Comparison of ENCODE assay signal across 8 cellular contexts in genomic region chr4:40763228-40763716, GRCh38. TPM values are rescaled to one million over a fixed set of nuclear protein-coding genes. Genes with fewer than 3 reads are reported as not detected.
A peak's percentile ranks its signal among the peaks of the same experiment; 100 is the strongest.
DNase-seq lines count a peak whose midpoint lies in the region; ATAC-seq and TF ChIP-seq lines count a peak whose summit lies in the region.

No MANE protein-coding gene starts in this region.

- POLR2A ChIA-PET in activated naive CD8-positive, alpha-beta T cell treated with anti-CD3 and anti-CD28 coated beads, Interleukin-2, amount 10 ng/mL, durations not matched to agents 7 days and 5 days (lab: Charles Lee), result no interaction called here
- POLR2A ChIA-PET in A673 (lab: Charles Lee; ENCODE audit: low non-redundant PET), result no interaction called here

- H3K4me1 Mint-ChIP-seq in activated naive CD8-positive, alpha-beta T cell treated with anti-CD3 and anti-CD28 coated beads, Interleukin-2, amount 10 ng/mL, durations not matched to agents 7 days and 5 days, result peaks cover 13% of the 10 kb centered on the region

- in situ Hi-C loops in transverse colon (cut with MboI; ENCODE audit: low pct_ligation_motif_present in 1 of 4, low pct_unique_long_range_greater_than_20kb in 1 of 4, low sequenced_read_pairs in 3 of 4), result no loop called here

- peaks cover 2% of the 10 kb centered on the region for H3K27me3 Mint-ChIP-seq in activated naive CD8-positive, alpha-beta T cell treated with anti-CD3 and anti-CD28 coated beads, Interleukin-2, amount 10 ng/mL, durations not matched to agents 7 days and 5 days

- TF ChIP-seq CTCF in GM20000 (IDR thresholded peaks at IDR 0.05; ENCODE audit: extremely low read depth, missing control alignments), result no peak
- no peak for TF ChIP-seq CTCF in upper lobe of left lung (IDR thresholded peaks at IDR 0.05)
- no peak for TF ChIP-seq CTCF in A673 (conservative IDR thresholded peaks at IDR 0.05; ENCODE audit: low read depth, low read length)
- no peak for TF ChIP-seq CTCF in transverse colon (IDR thresholded peaks at IDR 0.05)

- H3K36me3 Mint-ChIP-seq in activated naive CD8-positive, alpha-beta T cell treated with anti-CD3 and anti-CD28 coated beads, Interleukin-2, amount 10 ng/mL, durations not matched to agents 7 days and 5 days, result no peaks in the 10 kb centered on the region

- CTCF ChIA-PET in A673 (lab: Charles Lee), result no interaction called here

- peak; percentile 50 for DNase-seq in GM03348 (ENCODE audit: low spot score)
- DNase-seq in GM20000 (ENCODE audit: low spot score), result peak; percentile 75
- DNase-seq in activated naive CD8-positive, alpha-beta T cell treated with anti-CD3 and anti-CD28 coated beads, Interleukin-2, amount 10 ng/mL, durations not matched to agents 7 days and 5 days, result no peak
- no peak for DNase-seq in upper lobe of left lung
- no peak for DNase-seq in A673 (ENCODE audit: low spot score)
- DNase-seq in activated gamma-delta T cell (lab: John Stamatoyannopoulos, UW), result no peak
- DNase-seq in transverse colon, result no peak

- no peak overlapping the region for H3K4me3 ChIP-seq in upper lobe of left lung
- H3K4me3 ChIP-seq in A673 (ENCODE audit: low read depth, low read length, poor library complexity, severe bottlenecking), result no peak overlapping the region
- H3K4me3 ChIP-seq in transverse colon, result no peak overlapping the region

- H3K9me3 Mint-ChIP-seq in activated naive CD8-positive, alpha-beta T cell treated with anti-CD3 and anti-CD28 coated beads, Interleukin-2, amount 10 ng/mL, durations not matched to agents 7 days and 5 days, result no peaks in the 10 kb centered on the region

- H3K9me3 ChIP-seq in upper lobe of left lung, result no peaks in the 10 kb centered on the region
- H3K9me3 ChIP-seq in A673 (ENCODE audit: low read depth, low read length, poor library complexity, severe bottlenecking), result no peaks in the 10 kb centered on the region
- no peaks in the 10 kb centered on the region for H3K9me3 ChIP-seq in transverse colon

- peak overlapping the region; percentile 40 for H3K4me3 Mint-ChIP-seq in activated naive CD8-positive, alpha-beta T cell treated with anti-CD3 and anti-CD28 coated beads, Interleukin-2, amount 10 ng/mL, durations not matched to agents 7 days and 5 days

- TF ChIP-seq POLR2A in upper lobe of left lung (IDR thresholded peaks at IDR 0.05) (no peak), transverse colon (IDR thresholded peaks at IDR 0.05) (no peak)

- H3K27ac ChIP-seq in upper lobe of left lung, result no peak overlapping the region
- H3K27ac ChIP-seq in A673 (ENCODE audit: low read depth, low read length, poor library complexity, severe bottlenecking), result no peak overlapping the region
- H3K27ac ChIP-seq in transverse colon, result no peak overlapping the region

- H3K27me3 ChIP-seq in upper lobe of left lung (no peaks in the 10 kb centered on the region), A673 (replicated peaks; ENCODE audit: insufficient read depth, low read depth, low read length, poor library complexity) (no peaks in the 10 kb centered on the region), transverse colon (no peaks in the 10 kb centered on the region)

- H3K4me1 ChIP-seq in upper lobe of left lung, result no peaks in the 10 kb centered on the region
- no peaks in the 10 kb centered on the region for H3K4me1 ChIP-seq in A673 (ENCODE audit: insufficient read depth, low read length, poor library complexity, severe bottlenecking)
- no peaks in the 10 kb centered on the region for H3K4me1 ChIP-seq in transverse colon

- TF ChIP-seq EP300 in upper lobe of left lung (IDR thresholded peaks at IDR 0.05) (no peak), transverse colon (IDR thresholded peaks at IDR 0.05; ENCODE audit: low read depth) (no peak)

- H3K27ac Mint-ChIP-seq in activated naive CD8-positive, alpha-beta T cell treated with anti-CD3 and anti-CD28 coated beads, Interleukin-2, amount 10 ng/mL, durations not matched to agents 7 days and 5 days, result no peak overlapping the region

- intact Hi-C loops in A673 (cut with micrococcal nuclease; ENCODE audit: unreplicated experiment), result no loop called here
- intact Hi-C loops in transverse colon (cut with DNase I; ENCODE audit: low total_unique reads), result no loop called here

- ATAC-seq in HG03469 (IDR thresholded peaks at IDR 0.05; ENCODE audit: unreplicated experiment) (peak; percentile 98), upper lobe of left lung (ENCODE audit: low FRiP score in 2 of 2) (no peak)
- ATAC-seq in activated naive CD8-positive, alpha-beta T cell treated with anti-CD3 and anti-CD28 coated beads, Interleukin-2, amount 10 ng/mL, durations not matched to agents 7 days and 5 days (ENCODE audit: low read depth), result peak; percentile 92

- no TSS peak for BruUV-seq in A673 (replicated peaks; lab: Mats Ljungman, UMichigan)

- no peaks in the 10 kb centered on the region for H3K36me3 ChIP-seq in upper lobe of left lung
- H3K36me3 ChIP-seq in A673 (ENCODE audit: insufficient read depth, low read length, poor library complexity, severe bottlenecking), result no peaks in the 10 kb centered on the region
- H3K36me3 ChIP-seq in transverse colon, result no peaks in the 10 kb centered on the region

- WGBS in upper lobe of left lung, 2 donors, result 48 to 84% methylated on average over 3 of the region's 3 CpGs
- WGBS in transverse colon (ENCODE audit: low coverage in 1 of 2), 2 donors, result 66 to 83% methylated on average over 1 to 3 of the region's 3 CpGs

RNA-seq across cellular contexts. Expression of gene NSUN7, which starts 13.5 kb away (rescaled TPM):
- under 1 TPM; 0.25 to 0.34 TPM for total RNA-seq in activated naive CD8-positive, alpha-beta T cell treated with anti-CD3 and anti-CD28 coated beads, Interleukin-2, amount 10 ng/mL, durations not matched to agents 7 days and 5 days
- total RNA-seq in upper lobe of left lung (10 to 100 TPM in 3 of 6 donors, 1 to 10 TPM in 3; 5.9 to 47.1 (median 12.3) TPM), A673 (2021) (0.90 and 1.1 TPM in 2 replicates), transverse colon (10 to 100 TPM in 3 of 4 donors, 1 to 10 TPM in 1; 8.1 to 37.0 (median 17.3) TPM)

Comparison
In these comparisons a context has a peak if more than half of its experiments do, and no peak if none do; other contexts are left out.
1. DNase-seq: peak in GM03348 (single experiment) and GM20000 (single experiment); none in activated naive CD8-positive, alpha-beta T cell treated with anti-CD3 and anti-CD28 coated beads, Interleukin-2, amount 10 ng/mL, durations not matched to agents 7 days and 5 days (single experiment), upper lobe of left lung (0 of 2), A673 (single experiment), activated gamma-delta T cell (single experiment) and transverse colon (single experiment).
2. ATAC-seq: peak in HG03469 (single experiment) and activated naive CD8-positive, alpha-beta T cell treated with anti-CD3 and anti-CD28 coated beads, Interleukin-2, amount 10 ng/mL, durations not matched to agents 7 days and 5 days (single experiment); none in upper lobe of left lung (0 of 2).